Comparison of ENCODE assay signal across 1 cellular context in the genomic region with DNA sequence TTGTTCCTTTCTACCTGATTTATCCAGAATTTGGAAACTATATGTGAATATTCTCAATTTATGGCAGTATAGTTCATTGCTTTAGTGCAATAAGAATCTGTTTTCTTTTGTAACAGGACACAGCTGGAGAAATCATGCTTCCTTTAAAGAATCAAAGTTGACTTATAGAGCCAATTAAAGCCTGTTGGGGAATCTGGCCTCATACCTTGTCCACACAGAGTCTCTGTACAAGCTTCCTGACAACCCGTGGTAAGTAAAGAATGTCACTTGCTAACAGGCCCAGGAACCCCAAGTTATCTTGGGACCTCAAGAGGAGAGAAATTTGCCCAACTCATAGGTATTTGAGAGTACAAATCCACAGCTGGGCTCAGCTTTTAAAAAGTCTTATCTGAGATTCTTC.
TF ChIP-seq lines count a peak whose summit lies in the region.

No MANE protein-coding gene starts in this region.

TF ChIP-seq in GM23338, 12 proteins besides CTCF, POLR2A, EP300 and RAD21 (continued from another document):
- TF ChIP-seq, protein P1, sequence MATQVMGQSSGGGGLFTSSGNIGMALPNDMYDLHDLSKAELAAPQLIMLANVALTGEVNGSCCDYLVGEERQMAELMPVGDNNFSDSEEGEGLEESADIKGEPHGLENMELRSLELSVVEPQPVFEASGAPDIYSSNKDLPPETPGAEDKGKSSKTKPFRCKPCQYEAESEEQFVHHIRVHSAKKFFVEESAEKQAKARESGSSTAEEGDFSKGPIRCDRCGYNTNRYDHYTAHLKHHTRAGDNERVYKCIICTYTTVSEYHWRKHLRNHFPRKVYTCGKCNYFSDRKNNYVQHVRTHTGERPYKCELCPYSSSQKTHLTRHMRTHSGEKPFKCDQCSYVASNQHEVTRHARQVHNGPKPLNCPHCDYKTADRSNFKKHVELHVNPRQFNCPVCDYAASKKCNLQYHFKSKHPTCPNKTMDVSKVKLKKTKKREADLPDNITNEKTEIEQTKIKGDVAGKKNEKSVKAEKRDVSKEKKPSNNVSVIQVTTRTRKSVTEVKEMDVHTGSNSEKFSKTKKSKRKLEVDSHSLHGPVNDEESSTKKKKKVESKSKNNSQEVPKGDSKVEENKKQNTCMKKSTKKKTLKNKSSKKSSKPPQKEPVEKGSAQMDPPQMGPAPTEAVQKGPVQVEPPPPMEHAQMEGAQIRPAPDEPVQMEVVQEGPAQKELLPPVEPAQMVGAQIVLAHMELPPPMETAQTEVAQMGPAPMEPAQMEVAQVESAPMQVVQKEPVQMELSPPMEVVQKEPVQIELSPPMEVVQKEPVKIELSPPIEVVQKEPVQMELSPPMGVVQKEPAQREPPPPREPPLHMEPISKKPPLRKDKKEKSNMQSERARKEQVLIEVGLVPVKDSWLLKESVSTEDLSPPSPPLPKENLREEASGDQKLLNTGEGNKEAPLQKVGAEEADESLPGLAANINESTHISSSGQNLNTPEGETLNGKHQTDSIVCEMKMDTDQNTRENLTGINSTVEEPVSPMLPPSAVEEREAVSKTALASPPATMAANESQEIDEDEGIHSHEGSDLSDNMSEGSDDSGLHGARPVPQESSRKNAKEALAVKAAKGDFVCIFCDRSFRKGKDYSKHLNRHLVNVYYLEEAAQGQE (IDR thresholded peaks at IDR 0.05; ENCODE audit: unreplicated experiment), result no peak
- TF ChIP-seq, protein P2, sequence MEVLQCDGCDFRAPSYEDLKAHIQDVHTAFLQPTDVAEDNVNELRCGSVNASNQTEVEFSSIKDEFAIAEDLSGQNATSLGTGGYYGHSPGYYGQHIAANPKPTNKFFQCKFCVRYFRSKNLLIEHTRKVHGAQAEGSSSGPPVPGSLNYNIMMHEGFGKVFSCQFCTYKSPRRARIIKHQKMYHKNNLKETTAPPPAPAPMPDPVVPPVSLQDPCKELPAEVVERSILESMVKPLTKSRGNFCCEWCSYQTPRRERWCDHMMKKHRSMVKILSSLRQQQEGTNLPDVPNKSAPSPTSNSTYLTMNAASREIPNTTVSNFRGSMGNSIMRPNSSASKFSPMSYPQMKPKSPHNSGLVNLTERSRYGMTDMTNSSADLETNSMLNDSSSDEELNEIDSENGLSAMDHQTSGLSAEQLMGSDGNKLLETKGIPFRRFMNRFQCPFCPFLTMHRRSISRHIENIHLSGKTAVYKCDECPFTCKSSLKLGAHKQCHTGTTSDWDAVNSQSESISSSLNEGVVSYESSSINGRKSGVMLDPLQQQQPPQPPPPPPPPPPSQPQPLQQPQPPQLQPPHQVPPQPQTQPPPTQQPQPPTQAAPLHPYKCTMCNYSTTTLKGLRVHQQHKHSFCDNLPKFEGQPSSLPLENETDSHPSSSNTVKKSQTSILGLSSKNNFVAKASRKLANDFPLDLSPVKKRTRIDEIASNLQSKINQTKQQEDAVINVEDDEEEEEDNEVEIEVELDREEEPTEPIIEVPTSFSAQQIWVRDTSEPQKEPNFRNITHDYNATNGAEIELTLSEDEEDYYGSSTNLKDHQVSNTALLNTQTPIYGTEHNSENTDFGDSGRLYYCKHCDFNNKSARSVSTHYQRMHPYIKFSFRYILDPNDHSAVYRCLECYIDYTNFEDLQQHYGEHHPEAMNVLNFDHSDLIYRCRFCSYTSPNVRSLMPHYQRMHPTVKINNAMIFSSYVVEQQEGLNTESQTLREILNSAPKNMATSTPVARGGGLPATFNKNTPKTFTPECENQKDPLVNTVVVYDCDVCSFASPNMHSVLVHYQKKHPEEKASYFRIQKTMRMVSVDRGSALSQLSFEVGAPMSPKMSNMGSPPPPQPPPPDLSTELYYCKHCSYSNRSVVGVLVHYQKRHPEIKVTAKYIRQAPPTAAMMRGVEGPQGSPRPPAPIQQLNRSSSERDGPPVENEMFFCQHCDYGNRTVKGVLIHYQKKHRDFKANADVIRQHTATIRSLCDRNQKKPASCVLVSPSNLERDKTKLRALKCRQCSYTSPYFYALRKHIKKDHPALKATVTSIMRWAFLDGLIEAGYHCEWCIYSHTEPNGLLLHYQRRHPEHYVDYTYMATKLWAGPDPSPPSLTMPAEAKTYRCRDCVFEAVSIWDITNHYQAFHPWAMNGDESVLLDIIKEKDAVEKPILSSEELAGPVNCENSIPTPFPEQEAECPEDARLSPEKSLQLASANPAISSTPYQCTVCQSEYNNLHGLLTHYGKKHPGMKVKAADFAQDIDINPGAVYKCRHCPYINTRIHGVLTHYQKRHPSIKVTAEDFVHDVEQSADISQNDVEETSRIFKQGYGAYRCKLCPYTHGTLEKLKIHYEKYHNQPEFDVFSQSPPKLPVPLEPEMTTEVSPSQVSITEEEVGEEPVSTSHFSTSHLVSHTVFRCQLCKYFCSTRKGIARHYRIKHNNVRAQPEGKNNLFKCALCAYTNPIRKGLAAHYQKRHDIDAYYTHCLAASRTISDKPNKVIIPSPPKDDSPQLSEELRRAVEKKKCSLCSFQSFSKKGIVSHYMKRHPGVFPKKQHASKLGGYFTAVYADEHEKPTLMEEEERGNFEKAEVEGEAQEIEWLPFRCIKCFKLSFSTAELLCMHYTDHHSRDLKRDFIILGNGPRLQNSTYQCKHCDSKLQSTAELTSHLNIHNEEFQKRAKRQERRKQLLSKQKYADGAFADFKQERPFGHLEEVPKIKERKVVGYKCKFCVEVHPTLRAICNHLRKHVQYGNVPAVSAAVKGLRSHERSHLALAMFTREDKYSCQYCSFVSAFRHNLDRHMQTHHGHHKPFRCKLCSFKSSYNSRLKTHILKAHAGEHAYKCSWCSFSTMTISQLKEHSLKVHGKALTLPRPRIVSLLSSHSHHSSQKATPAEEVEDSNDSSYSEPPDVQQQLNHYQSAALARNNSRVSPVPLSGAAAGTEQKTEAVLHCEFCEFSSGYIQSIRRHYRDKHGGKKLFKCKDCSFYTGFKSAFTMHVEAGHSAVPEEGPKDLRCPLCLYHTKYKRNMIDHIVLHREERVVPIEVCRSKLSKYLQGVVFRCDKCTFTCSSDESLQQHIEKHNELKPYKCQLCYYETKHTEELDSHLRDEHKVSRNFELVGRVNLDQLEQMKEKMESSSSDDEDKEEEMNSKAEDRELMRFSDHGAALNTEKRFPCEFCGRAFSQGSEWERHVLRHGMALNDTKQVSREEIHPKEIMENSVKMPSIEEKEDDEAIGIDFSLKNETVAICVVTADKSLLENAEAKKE (CRISPR knock-in tag; IDR thresholded peaks at IDR 0.05), result no peak
- TF ChIP-seq STAT1 (IDR thresholded peaks at IDR 0.05; ENCODE audit: unreplicated experiment), result no peak
